In the genomic region with DNA sequence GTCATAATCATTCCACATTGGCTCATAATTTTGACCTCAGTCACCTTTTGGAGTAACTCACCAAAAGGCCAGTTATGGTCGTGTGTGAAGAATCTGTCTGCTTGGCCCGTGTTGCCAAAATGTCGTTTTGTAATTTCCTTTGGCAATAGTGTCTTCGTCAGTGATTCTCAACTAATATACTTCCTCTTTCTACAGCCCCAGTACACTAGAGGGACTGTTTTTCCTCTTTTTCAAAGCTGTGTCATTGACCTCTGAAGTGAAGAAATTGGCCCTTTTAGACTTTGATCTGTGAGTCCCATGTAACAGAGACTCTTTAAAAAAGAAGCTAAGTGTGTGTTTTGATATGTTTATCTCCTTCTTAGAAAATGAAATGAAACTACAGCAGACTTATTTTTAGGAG, we compare ENCODE assay signal across 8 cellular contexts. TPM values are rescaled to one million over a fixed set of nuclear protein-coding genes. Genes with fewer than 3 reads are reported as not detected.
DNase-seq lines count a peak whose midpoint lies in the region; ATAC-seq, FAIRE-seq and TF ChIP-seq lines count a peak whose summit lies in the region.

No MANE protein-coding gene starts in this region.

- DNase-seq in GM13976 (ENCODE audit: low spot score), result peak; percentile 40
- DNase-seq in K562 (ENCODE audit: extremely low read depth in 1 of 4, low spot score in 3 of 4), result peak in 1 of 4 experiments; percentile 41
- peak; percentile 88 to 89 for DNase-seq in lower leg skin (ENCODE audit: low spot score in 2 of 2)
- DNase-seq in upper lobe of right lung, result no peak
- no peak for DNase-seq in NCI-H1092 treated with DMSO at 0.1 percent for 48 hours (lab: John Stamatoyannopoulos, UW)
- DNase-seq in UCSD-AML1 (lab: John Stamatoyannopoulos, UW; ENCODE audit: unreplicated experiment), result no peak

- TF ChIP-seq CTCF in GM13976 (IDR thresholded peaks at IDR 0.05; ENCODE audit: borderline replicate concordance, control extremely low read depth, extremely low read depth, insufficient read depth, missing control alignments), result no peak
- no peak for TF ChIP-seq CTCF in KMS-11 (conservative IDR thresholded peaks at IDR 0.05; ENCODE audit: low read depth, low read length)
- TF ChIP-seq CTCF in K562 (IDR thresholded peaks at IDR 0.05 in 2 of 3, conservative IDR thresholded peaks at IDR 0.05 in 1 of 3; ENCODE audit: insufficient read depth in 2 of 3, low read depth in 1 of 3, low read length in 3 of 3), result peak in 2 of 3 experiments; percentile 3 to 41; a peak in 2 of 6 replicates
- no peak for TF ChIP-seq CTCF in lower leg skin (IDR thresholded peaks at IDR 0.05)
- peak; percentile 12 for TF ChIP-seq CTCF in upper lobe of right lung (IDR thresholded peaks at IDR 0.05)

- no peaks in the 10 kb centered on the region for H3K9me1 ChIP-seq in K562 (ENCODE audit: control insufficient read depth, insufficient read depth, low read length)

- in situ Hi-C loops in GM13976 (cut with MboI; ENCODE audit: low sequenced_read_pairs, unreplicated experiment), result no loop called here
- in situ Hi-C loops in K562 (cut with MboI), result no loop called here

- H3K9ac ChIP-seq in KMS-11 (peak overlapping the region; percentile 94; the same call in 1 of the 2 replicates), K562 (ENCODE audit: insufficient read depth in 1 of 2, low read depth in 2 of 2, low read length in 2 of 2) (no peak overlapping the region)

- intact Hi-C loops in K562 (cut with micrococcal nuclease), result no loop called here
- intact Hi-C loops in lower leg skin (cut with DNase I; ENCODE audit: low total_unique reads), result no loop called here
- intact Hi-C loops in upper lobe of right lung (cut with DNase I), result loop anchor here (10.0 kb wide), 1 partner anchor 109 kb away; no protein-coding TSS in a partner anchor

- TF ChIP-seq POLR2A in K562 (conservative IDR thresholded peaks at IDR 0.05), result no peak
- no peak for TF ChIP-seq POLR2A in lower leg skin (IDR thresholded peaks at IDR 0.05)

- peak overlapping the region; percentile 91 for H3K27ac ChIP-seq in KMS-11
- no peak overlapping the region; the same call in 2 of the 3 replicates for H3K27ac ChIP-seq in K562 (ENCODE audit: extremely low read depth, low read depth, low read length)
- peak overlapping the region; percentile 99 for H3K27ac ChIP-seq in upper lobe of right lung

- H3K27me3 ChIP-seq in KMS-11 (ENCODE audit: insufficient read depth, low read depth) (no peaks in the 10 kb centered on the region), K562 (ENCODE audit: control insufficient read depth in 2 of 2, insufficient read depth in 2 of 2, low read length in 2 of 2) (no peaks in the 10 kb centered on the region), upper lobe of right lung (no peaks in the 10 kb centered on the region)

- H3K36me3 ChIP-seq in KMS-11 (ENCODE audit: insufficient read depth) (peaks cover 17% of the 10 kb centered on the region; the same call in 1 of the 2 replicates), K562 (ENCODE audit: control insufficient read depth, insufficient read depth, low read length) (peaks cover 32% of the 10 kb centered on the region; the same call in 2 of the 3 replicates), upper lobe of right lung (peaks cover 42% of the 10 kb centered on the region)

- ATAC-seq in K562, result peak; percentile 59
- peak; percentile 56 for ATAC-seq in upper lobe of right lung
- no peak for ATAC-seq in HG03442 (IDR thresholded peaks at IDR 0.05; ENCODE audit: unreplicated experiment)

- H3K4me3 ChIP-seq in KMS-11 (IDR thresholded peaks at IDR 0.05; ENCODE audit: insufficient read depth, low read depth, low read length) (no peak overlapping the region), K562 (no peak overlapping the region), lower leg skin (ENCODE audit: low read depth, poor library complexity, severe bottlenecking) (no peak overlapping the region), upper lobe of right lung (peak overlapping the region; percentile 89)

- H3K4me1 ChIP-seq in KMS-11 (ENCODE audit: low read depth, poor library complexity, severe bottlenecking) (peaks cover 61% of the 10 kb centered on the region), K562 (replicated peaks in 1 of 2; ENCODE audit: control insufficient read depth in 2 of 2, insufficient read depth in 2 of 2, low read length in 2 of 2) (peaks cover 19 to 35% of the 10 kb centered on the region in 2 experiments), upper lobe of right lung (peaks cover 74% of the 10 kb centered on the region)

- no peak for TF ChIP-seq EP300 in K562 (IDR thresholded peaks at IDR 0.05; ENCODE audit: low read length)

- no TSS peak for BruUV-seq in K562 (replicated peaks; lab: Mats Ljungman, UMichigan)

- H3K4me2 ChIP-seq in KMS-11, result peak overlapping the region; percentile 86
- no peak overlapping the region for H3K4me2 ChIP-seq in K562 (ENCODE audit: insufficient read depth, low read length)

- peaks cover 30% of the 10 kb centered on the region for H4K20me1 ChIP-seq in KMS-11 (ENCODE audit: insufficient read depth)
- peaks cover 22% of the 10 kb centered on the region for H4K20me1 ChIP-seq in K562 (replicated peaks; ENCODE audit: control insufficient read depth, insufficient read depth, low read length)

- peaks cover 95% of the 10 kb centered on the region for H3K79me2 ChIP-seq in KMS-11 (ENCODE audit: insufficient read depth, low read depth)
- H3K79me2 ChIP-seq in K562 (ENCODE audit: control insufficient read depth, insufficient read depth, low read length), result peaks cover 36% of the 10 kb centered on the region

- FAIRE-seq in K562 (lab: Jason Lieb, UNC), result peak; percentile 62

- CTCF ChIA-PET in K562 (lab: Yijun Ruan, JAX; ENCODE audit: low intra/inter-chr PET ratio), result no interaction called here

- WGBS in K562 (ENCODE audit: insufficient coverage, low coverage, missing lambda C conversion rate), result 7% methylated on average over 4 of the region's 4 CpGs
- 2% methylated on average over 4 of the region's 4 CpGs for WGBS in lower leg skin, 2 donors

- H2AFZ ChIP-seq in KMS-11 (ENCODE audit: low read depth) (no peak overlapping the region), K562 (ENCODE audit: low read depth, low read length) (no peak overlapping the region)

- no peaks in the 10 kb centered on the region for H3K9me3 ChIP-seq in K562 (replicated peaks; ENCODE audit: control insufficient read depth, insufficient read depth, low read depth, low read length)
- no peaks in the 10 kb centered on the region for H3K9me3 ChIP-seq in upper lobe of right lung

- POLR2A ChIA-PET in K562 (lab: Yijun Ruan, JAX), result interaction anchor here (0.6 to 2.1 kb wide), 2 partner anchors 13 to 530 kb away, joined by 3 to 6 read pairs; a partner anchor contains a TSS

- peak; percentile 57 to 59 for TF ChIP-seq RAD21 in K562 (CRISPR knock-in tag; conservative IDR thresholded peaks at IDR 0.05 in 1 of 2, IDR thresholded peaks at IDR 0.05 in 1 of 2)

TF ChIP-seq in K562, 482 proteins besides CTCF, POLR2A, EP300 and RAD21 (continues in another document):
- TF ChIP-seq CBX8 (IDR thresholded peaks at IDR 0.05; ENCODE audit: borderline replicate concordance, extremely low read depth, low read depth, low read length, poor library complexity, severe bottlenecking) (no peak), PYGO2 (tag; IDR thresholded peaks at IDR 0.05) (no peak), SMARCA4 (IDR thresholded peaks at IDR 0.05) (0 out of 2 replicates have a peak, but pooled peaks have one; percentile 19), DIDO1 (tag; IDR thresholded peaks at IDR 0.05; ENCODE audit: low read depth) (no peak), FOXM1 (IDR thresholded peaks at IDR 0.05; ENCODE audit: low read depth) (no peak), FOXM1 (CRISPR knock-in tag; IDR thresholded peaks at IDR 0.05; ENCODE audit: low read depth) (no peak), ZFPM2 (CRISPR knock-in tag; IDR thresholded peaks at IDR 0.05) (no peak), RBM17 (IDR thresholded peaks at IDR 0.05; ENCODE audit: borderline replicate concordance, low read depth, low read length) (no peak)
- TF ChIP-seq, protein P1, sequence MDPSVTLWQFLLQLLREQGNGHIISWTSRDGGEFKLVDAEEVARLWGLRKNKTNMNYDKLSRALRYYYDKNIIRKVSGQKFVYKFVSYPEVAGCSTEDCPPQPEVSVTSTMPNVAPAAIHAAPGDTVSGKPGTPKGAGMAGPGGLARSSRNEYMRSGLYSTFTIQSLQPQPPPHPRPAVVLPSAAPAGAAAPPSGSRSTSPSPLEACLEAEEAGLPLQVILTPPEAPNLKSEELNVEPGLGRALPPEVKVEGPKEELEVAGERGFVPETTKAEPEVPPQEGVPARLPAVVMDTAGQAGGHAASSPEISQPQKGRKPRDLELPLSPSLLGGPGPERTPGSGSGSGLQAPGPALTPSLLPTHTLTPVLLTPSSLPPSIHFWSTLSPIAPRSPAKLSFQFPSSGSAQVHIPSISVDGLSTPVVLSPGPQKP (CRISPR knock-in tag; IDR thresholded peaks at IDR 0.05), result no peak

RNA-seq across cellular contexts. Expression of a gene that starts 5.2 kb away (rescaled TPM):
- 9.3 and 13.8 TPM in 2 replicates for total RNA-seq in K562 (2011; cell fraction: chromatin; rRNA removed; ENCODE audit: low replicate concordance)
- total RNA-seq in K562 (2011; cell fraction: nucleolus; rRNA removed), result 7.5 and 7.6 TPM in 2 replicates
- total RNA-seq in K562 (2011; cell fraction: nucleoplasm; rRNA removed), result 7.3 and 7.9 TPM in 2 replicates
- total RNA-seq in K562 (2014; rRNA removed) (6.0 and 7.3 TPM in 2 replicates), K562 (2014; rRNA removed; fragmentation: Illumina TruSeq; extraction: Trizol) (6.8 and 8.9 TPM in 2 replicates), K562 (2015; rRNA removed; fragmentation: Illumina TruSeq; extraction: Trizol) (5.2 and 5.3 TPM in 2 replicates), K562 (2021) (10.6 and 14.6 TPM in 2 replicates), lower leg skin (100 to 1,000 TPM; 110 to 176 (median 139) TPM), upper lobe of right lung (73.6 TPM)
- polyA plus RNA-seq in K562 (2011; rRNA removed) (5.8 and 8.4 TPM in 2 replicates), K562 (2014; fragmentation: Illumina TruSeq; extraction: Trizol) (9.4 and 11.0 TPM in 2 replicates), K562 (2014; fragmentation: Nextera tagmentation; extraction: Ambion mirVana) (1 to 10 TPM; 3.0 to 4.7 TPM), K562 (2014; rRNA removed) (5.2 and 6.4 TPM in 2 replicates)
- polyA plus RNA-seq in K562 (2011; cell fraction: cytosol; rRNA removed), result 8.5 and 8.7 TPM in 2 replicates
- 5.1 and 6.3 TPM in 2 replicates for polyA plus RNA-seq in K562 (2011; cell fraction: nucleus; rRNA removed)
- 7.3 and 9.4 TPM in 2 replicates for polyA plus RNA-seq in K562 (2012)
- polyA minus RNA-seq in K562 (2011; rRNA and poly(A)+ RNA removed), result 23.3 and 23.7 TPM in 2 replicates
- 12.4 and 15.8 TPM in 2 replicates for polyA minus RNA-seq in K562 (2011; cell fraction: cytosol; rRNA and poly(A)+ RNA removed)
- 8.8 and 12.3 TPM in 2 replicates for polyA minus RNA-seq in K562 (2011; cell fraction: nucleus; rRNA and poly(A)+ RNA removed)

Comparison
In these comparisons a context has a peak if more than half of its experiments do, and no peak if none do; other contexts are left out.
1. DNase-seq: peak in GM13976 (single experiment) and lower leg skin (2 of 2); none in upper lobe of right lung (single experiment), NCI-H1092 treated with DMSO at 0.1 percent for 48 hours (single experiment) and UCSD-AML1 (single experiment).
2. CTCF ChIP-seq: peak in K562 (2 of 3) and upper lobe of right lung (single experiment); none in GM13976 (single experiment), KMS-11 (single experiment) and lower leg skin (0 of 3).